ENCODE assay signal across 8 cellular contexts in the genomic region with DNA sequence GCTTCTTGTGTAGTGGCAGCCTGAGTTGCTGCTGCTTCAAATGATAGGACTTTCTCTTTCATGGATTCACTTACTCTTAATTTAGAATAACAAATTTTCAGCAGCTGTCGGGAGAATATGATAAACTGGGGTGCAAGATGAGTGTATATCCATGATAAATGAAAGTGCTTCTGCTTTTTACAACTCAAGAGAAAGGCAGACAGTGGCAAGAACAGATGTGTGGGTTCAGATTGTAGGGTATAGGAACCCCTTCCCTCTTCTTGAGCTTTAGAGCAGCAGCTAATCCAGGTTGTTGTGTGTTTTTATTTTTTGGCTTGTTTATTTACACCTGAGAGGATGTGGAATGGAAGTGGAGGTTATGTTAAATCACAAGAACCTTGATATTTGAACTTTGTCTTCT. TPM values are rescaled to one million over a fixed set of nuclear protein-coding genes. Genes with fewer than 3 reads are reported as not detected.
A peak's percentile ranks its signal among the peaks of the same experiment; 100 is the strongest.
DNase-seq lines count a peak whose midpoint lies in the region; ATAC-seq and TF ChIP-seq lines count a peak whose summit lies in the region.

No MANE protein-coding gene starts in this region.

- H3K4me1 Mint-ChIP-seq in T-cell = peaks cover 43 to 71% (median 61%) of the 10 kb centered on the region in 3 donors

- no peaks in the 10 kb centered on the region for H3K36me3 ChIP-seq in H7 (replicated peaks; ENCODE audit: control insufficient read depth, insufficient read depth, low read length)

- peaks cover 21% of the 10 kb centered on the region for H3K36me3 Mint-ChIP-seq in T-cell

- DNase-seq in H7 (no peak), T-cell (no peak), fibroblast of pulmonary artery (ENCODE audit: low read depth) (no peak), retinal pigment epithelial cell (ENCODE audit: low read depth) (no peak), NCI-H1092 (lab: John Stamatoyannopoulos, UW) (no peak), NCI-H446 (lab: John Stamatoyannopoulos, UW) (no peak)
- DNase-seq in NK-92 treated with Interleukin-12 subunit alpha and Interleukin-12 subunit beta, amount 100 ng/mL, for 24 hours (lab: John Stamatoyannopoulos, UW) = no peak

- peak overlapping the region; percentile 83 to 93 (median 88) for H3K4me3 Mint-ChIP-seq in T-cell

- no peaks in the 10 kb centered on the region for H3K27me3 ChIP-seq in H7 (ENCODE audit: control insufficient read depth, insufficient read depth, low read length)

- no peaks in the 10 kb centered on the region for H3K27me3 Mint-ChIP-seq in T-cell

- no peaks in the 10 kb centered on the region for H3K9me3 Mint-ChIP-seq in T-cell

- H3K4me3 ChIP-seq in H7 (ENCODE audit: insufficient read depth, low read depth, low read length) = peak overlapping the region; percentile 14; the same call in 1 of the 2 replicates
- peak overlapping the region; percentile 81 for H3K4me3 ChIP-seq in fibroblast of pulmonary artery (replicated peaks; ENCODE audit: low read depth, low read length)
- H3K4me3 ChIP-seq in retinal pigment epithelial cell (ENCODE audit: low read length) = peak overlapping the region; percentile 83

- POLR2A ChIA-PET in T-cell (lab: Charles Lee) = no interaction called here

- CTCF ChIA-PET in T-cell (lab: Charles Lee) = interaction anchor here in 1 of 2 donors (1.2 kb wide), 1 partner anchor 14 kb away, joined by 5 read pairs; no protein-coding TSS in a partner anchor

- H3K27ac Mint-ChIP-seq in T-cell = peak overlapping the region; percentile 92 to 97

- no peak for TF ChIP-seq CTCF in fibroblast of pulmonary artery (IDR thresholded peaks at IDR 0.05; ENCODE audit: low read length, missing control alignments)
- TF ChIP-seq CTCF in retinal pigment epithelial cell (conservative IDR thresholded peaks at IDR 0.05; ENCODE audit: low read depth, low read length) = no peak

- ATAC-seq in T-cell (replicated peaks in 1 of 4) (no peak), GM21576 (IDR thresholded peaks at IDR 0.05; ENCODE audit: unreplicated experiment) (no peak)

RNA-seq across cellular contexts. Expression of a gene that starts 1.1 kb away (rescaled TPM):
- 51.7 and 65.3 TPM in 2 replicates for total RNA-seq in H7 (2014; rRNA removed; shearing (Covaris generic))
- total RNA-seq in T-cell = 10 to 100 TPM; 55.0 to 78.2 (median 60.7) TPM

RNA-seq across cellular contexts. Expression of a gene that starts 1.3 kb away (rescaled TPM):
- 1.7 and 3.5 TPM in 2 replicates for total RNA-seq in H7 (2014; rRNA removed; shearing (Covaris generic))
- total RNA-seq in T-cell = 1 to 10 TPM in 4 of 5 donors, under 1 TPM in 1; 0.92 to 3.3 (median 2.3) TPM

Comparison
In these comparisons a context has a peak if more than half of its experiments do, and no peak if none do; other contexts are left out.
1. H3K4me3 ChIP-seq: peak in every context shown above with its lines; median percentile 83 in retinal pigment epithelial cell; 81 in fibroblast of pulmonary artery; 14 in H7.